17 cellular contexts compared by ENCODE assay signal in the genomic region with DNA sequence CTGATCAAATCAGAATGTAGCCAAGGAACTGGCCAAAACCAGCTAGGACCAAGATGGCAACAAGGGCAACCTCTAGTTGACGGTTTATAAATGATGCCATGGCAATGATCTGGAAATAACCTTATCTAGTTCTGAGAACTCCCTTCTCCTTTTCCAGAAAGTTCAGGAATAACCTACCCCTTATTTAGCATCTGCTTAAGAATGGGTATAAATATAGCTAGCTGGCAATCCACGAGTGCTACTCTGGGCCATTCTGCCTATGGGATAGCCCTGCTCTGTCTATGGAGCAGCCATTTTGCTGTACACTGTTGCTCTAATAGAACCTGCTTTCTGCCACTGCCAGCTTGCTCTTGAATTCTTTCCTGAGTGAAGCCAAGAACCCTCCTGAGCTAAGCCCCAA.
"Had no signal": no experiment of that assay in that cellular context is flagged by ENCODE, and none has a peak within 500 bp of the region (broad histone marks: within the 10 kb centered on the region; RNA-seq: fewer than 3 reads in every experiment).

No MANE protein-coding gene starts in this region.

- H3K4me1 ChIP-seq: thyroid gland had no signal

- H3K4me3 ChIP-seq: dorsolateral prefrontal cortex, mucosa of descending colon, psoas muscle, smooth muscle cell, thyroid gland had no signal

- H3K4me1 Mint-ChIP-seq: immature natural killer cell, natural killer cell had no signal

- H3K27me3 Mint-ChIP-seq: type B pancreatic cell had no signal

- H3K27me3 ChIP-seq: dorsolateral prefrontal cortex, thyroid gland had no signal

- H3K4me3 Mint-ChIP-seq: immature natural killer cell, natural killer cell, type B pancreatic cell had no signal

- DNase-seq: central memory CD4-positive, alpha-beta T cell; cortex of kidney; dorsolateral prefrontal cortex; effector CD8-positive, alpha-beta T cell; immature natural killer cell; left colon; mammary epithelial cell; mucosa of descending colon; natural killer cell; occipital lobe; psoas muscle; retina; stimulated activated CD4-positive, alpha-beta T cell treated with anti-CD3 and anti-CD28 coated beads, Interleukin-2, amount 100 ng/mL, for 48 hours; stimulated activated naive CD4-positive, alpha-beta T cell treated with Interleukin-2 at 50 U/mL for 16 hours; thyroid gland had no signal

- ATAC-seq: left colon, mucosa of descending colon, natural killer cell had no signal

- H3K27ac ChIP-seq: dorsolateral prefrontal cortex, thyroid gland had no signal

- H3K9me3 Mint-ChIP-seq: natural killer cell, type B pancreatic cell had no signal

- H3K27ac Mint-ChIP-seq: immature natural killer cell, natural killer cell, type B pancreatic cell had no signal

- H3K36me3 ChIP-seq: thyroid gland had no signal

- H3K9me3 ChIP-seq: mucosa of descending colon, psoas muscle, thyroid gland had no signal

- H3K36me3 Mint-ChIP-seq: immature natural killer cell, natural killer cell, type B pancreatic cell had no signal
